In genomic region chr6:154548130-154548830, GRCh38 we compare ENCODE assay signal across 1 cellular context.
TF ChIP-seq lines count a peak whose summit lies in the region.

No MANE protein-coding gene starts in this region.

TF ChIP-seq in K562, 482 proteins besides CTCF, POLR2A, EP300 and RAD21 (continued from another document):
- TF ChIP-seq CHAMP1 (IDR thresholded peaks at IDR 0.05), result no peak
- no peak for TF ChIP-seq SMARCA4 (IDR thresholded peaks at IDR 0.05)
